8 cellular contexts compared by ENCODE assay signal in the genomic region with DNA sequence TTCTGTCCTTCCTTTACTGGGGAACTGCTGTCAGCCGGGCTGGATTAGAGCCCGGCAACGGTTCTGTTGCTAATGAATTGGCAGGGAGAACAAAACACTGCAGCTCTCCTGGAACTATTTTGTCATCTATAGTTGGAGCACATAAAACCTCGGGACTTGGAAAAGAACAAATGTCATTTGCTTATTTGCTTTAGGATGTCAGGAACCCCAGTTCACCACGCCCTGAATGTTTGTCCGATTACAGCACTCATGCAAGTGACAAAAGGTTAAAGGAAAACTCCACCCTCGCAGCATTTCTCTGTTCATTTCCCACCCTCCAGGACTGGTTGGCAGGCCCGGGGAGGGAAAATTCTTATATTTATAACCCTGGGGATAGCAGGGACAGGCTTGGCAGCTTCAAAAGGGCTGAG.
DNase-seq lines count a peak whose midpoint lies in the region; ATAC-seq and TF ChIP-seq lines count a peak whose summit lies in the region.

No MANE protein-coding gene starts in this region.

- no peak overlapping the region for H3K27ac Mint-ChIP-seq in immature natural killer cell

- no peaks in the 10 kb centered on the region for H4K20me1 ChIP-seq in BLaER1 treated with 17β-estradiol and CSF1 and Interleukin-3, amounts not matched to agents 10 nM and 100 nM

- H3K4me3 Mint-ChIP-seq in immature natural killer cell: peak overlapping the region in 1 of 5 donors; percentile 17

- no peaks in the 10 kb centered on the region for H3K9me3 ChIP-seq in BLaER1 treated with 17β-estradiol and CSF1 and Interleukin-3, amounts not matched to agents 10 nM and 100 nM (replicated peaks in 1 of 11)
- no peaks in the 10 kb centered on the region for H3K9me3 ChIP-seq in skeletal muscle satellite cell (replicated peaks; ENCODE audit: low read length)

- DNase-seq in HuH-7.5 (ENCODE audit: low spot score): peak; percentile 58
- peak; percentile 90 for DNase-seq in astrocyte of the spinal cord (ENCODE audit: low read depth, low spot score)
- peak; percentile 77 for DNase-seq in iris pigment epithelial cell (ENCODE audit: low read depth)
- no peak for DNase-seq in immature natural killer cell

- H3K4me3 ChIP-seq in BLaER1 treated with 17β-estradiol and CSF1 and Interleukin-3, amounts not matched to agents 10 nM and 100 nM: no peak overlapping the region
- H3K4me3 ChIP-seq in astrocyte of the spinal cord (ENCODE audit: low read depth, low read length): no peak overlapping the region
- peak overlapping the region; percentile 30 for H3K4me3 ChIP-seq in skeletal muscle satellite cell (ENCODE audit: low read length)

- H3K36me3 Mint-ChIP-seq in immature natural killer cell: no peaks in the 10 kb centered on the region

- no peaks in the 10 kb centered on the region for H3K27me3 ChIP-seq in BLaER1 treated with 17β-estradiol and CSF1 and Interleukin-3, amounts not matched to agents 10 nM and 100 nM
- no peaks in the 10 kb centered on the region for H3K27me3 ChIP-seq in skeletal muscle satellite cell (ENCODE audit: control insufficient read depth, insufficient read depth, low read length)

- H3K27me3 Mint-ChIP-seq in immature natural killer cell (ENCODE audit: low read depth in 3 of 3): peaks cover 0 to 3% (median 2%) of the 10 kb centered on the region in 3 donors

- peak overlapping the region in 1 of 11 experiments; percentile 23; a peak in 1 of 22 replicates for H3K27ac ChIP-seq in BLaER1 treated with 17β-estradiol and CSF1 and Interleukin-3, amounts not matched to agents 10 nM and 100 nM

- peaks cover 6 to 13% of the 10 kb centered on the region in 2 donors for H3K4me1 Mint-ChIP-seq in immature natural killer cell

- TF ChIP-seq CTCF in astrocyte of the spinal cord (IDR thresholded peaks at IDR 0.05; ENCODE audit: low read depth, low read length): no peak

- H3K36me3 ChIP-seq in BLaER1 treated with 17β-estradiol and CSF1 and Interleukin-3, amounts not matched to agents 10 nM and 100 nM: no peaks in the 10 kb centered on the region
- no peaks in the 10 kb centered on the region for H3K36me3 ChIP-seq in skeletal muscle satellite cell (ENCODE audit: insufficient read depth, low read length)

- ATAC-seq in HG03460 (IDR thresholded peaks at IDR 0.05; ENCODE audit: unreplicated experiment) (no peak), GM19452 (IDR thresholded peaks at IDR 0.05; ENCODE audit: unreplicated experiment) (no peak)

- no peaks in the 10 kb centered on the region for H3K9me3 Mint-ChIP-seq in immature natural killer cell

- peaks cover 15 to 20% (median 16%) of the 10 kb centered on the region in 10 experiments for H3K4me1 ChIP-seq in BLaER1 treated with 17β-estradiol and CSF1 and Interleukin-3, amounts not matched to agents 10 nM and 100 nM
- H3K4me1 ChIP-seq in skeletal muscle satellite cell (ENCODE audit: control insufficient read depth, insufficient read depth, low read length): peaks cover 72% of the 10 kb centered on the region

- H3K4me2 ChIP-seq in BLaER1 treated with 17β-estradiol and CSF1 and Interleukin-3, amounts not matched to agents 10 nM and 100 nM: peak overlapping the region; percentile 51 to 78 (median 64); a peak in 21 of 22 replicates
- H3K4me2 ChIP-seq in skeletal muscle satellite cell (ENCODE audit: low read length): peak overlapping the region; percentile 74

- in situ Hi-C loops in astrocyte of the spinal cord (cut with HindIII; ENCODE audit: low sequenced_read_pairs): no loop called here

- H3K9ac ChIP-seq in BLaER1 treated with 17β-estradiol and CSF1 and Interleukin-3, amounts not matched to agents 10 nM and 100 nM: 0 out of 22 replicates have a peak overlapping the region, but pooled peaks of 2 of the 11 experiments have one; percentile 0 to 12
- peak overlapping the region; percentile 87 for H3K9ac ChIP-seq in skeletal muscle satellite cell (ENCODE audit: low read depth, low read length)

Comparison
In these comparisons a context has a peak if more than half of its experiments do, and no peak if none do; other contexts are left out.
1. DNase-seq: peak in HuH-7.5 (single experiment), astrocyte of the spinal cord (single experiment) and iris pigment epithelial cell (single experiment); none in immature natural killer cell (0 of 3).